Comparison of ENCODE assay signal across 20 cellular contexts in genomic region chr1:112318263-112318662, GRCh38.
"Had no signal": no experiment of that assay in that cellular context is flagged by ENCODE, and none has a peak within 500 bp of the region (broad histone marks: within the 10 kb centered on the region; RNA-seq: fewer than 3 reads in every experiment).

No MANE protein-coding gene starts in this region.

- H3K9me3 ChIP-seq: body of pancreas, gastrocnemius medialis, heart right ventricle, right lobe of liver, SJSA1, tibial nerve had no signal

- DNase-seq: activated CD4-positive, alpha-beta T cell treated with anti-CD3 and anti-CD28 coated beads for 4 hours; activated CD8-positive, alpha-beta memory T cell treated with anti-CD3 and anti-CD28 coated beads, Interleukin-2, amount 50 U/mL, for 4 hours; activated CD8-positive, alpha-beta T cell treated with anti-CD3 and anti-CD28 coated beads for 36 hours; activated gamma-delta T cell; activated T-cell treated with anti-CD3 and anti-CD28 coated beads, Interleukin-2, amount 50 U/mL, for 72 hours; amniotic stem cell; body of pancreas; effector CD8-positive, alpha-beta T cell; gastrocnemius medialis; heart right ventricle; left cardiac atrium; nucleus accumbens; right lobe of liver; stimulated activated CD4-positive, alpha-beta T cell treated with anti-CD3 and anti-CD28 coated beads, Interleukin-1b, Interleukin-23, amount 100 ng/mL, for 48 hours; T-helper 2 cell had no signal

- H3K4me1 ChIP-seq: body of pancreas, gastrocnemius medialis, right lobe of liver had no signal

- H3K27ac ChIP-seq: right lobe of liver, SJSA1 had no signal

- H3K36me3 ChIP-seq: gastrocnemius medialis, heart right ventricle, right lobe of liver, SJSA1, tibial nerve had no signal

- H3K4me3 ChIP-seq: body of pancreas, gastrocnemius medialis, heart right ventricle, lung, right lobe of liver, SJSA1, tibial nerve had no signal

- H3K27me3 ChIP-seq: body of pancreas, right lobe of liver, tibial nerve had no signal

- ATAC-seq: activated CD8-positive, alpha-beta T cell treated with anti-CD3 and anti-CD28 coated beads for 36 hours; activated T-cell treated with anti-CD3 and anti-CD28 coated beads, Interleukin-2, amount 50 U/mL, for 72 hours; body of pancreas; gastrocnemius medialis; natural killer cell treated with Interleukin-12 subunit alpha and Interleukin-12 subunit beta and Interleukin-15 and Interleukin-18, amount 100 ng/mL, for 72 hours; right lobe of liver; WTC11 had no signal
